Comparison of ENCODE assay signal across 1 cellular context in genomic region chr10:79262131-79262530, GRCh38.
TF ChIP-seq lines count a peak whose summit lies in the region.

No MANE protein-coding gene starts in this region.

TF ChIP-seq in HepG2, 621 proteins besides CTCF, POLR2A, EP300 and RAD21 (continued from another document):
- TF ChIP-seq AHDC1 (CRISPR knock-in tag; IDR thresholded peaks at IDR 0.05; ENCODE audit: borderline replicate concordance) (no peak), ZFYVE20 (CRISPR knock-in tag; IDR thresholded peaks at IDR 0.05; ENCODE audit: borderline replicate concordance, low read depth) (no peak), ZSCAN12 (CRISPR knock-in tag; IDR thresholded peaks at IDR 0.05) (no peak), CREB3 (CRISPR knock-in tag; IDR thresholded peaks at IDR 0.05) (no peak), ZNF556 (CRISPR knock-in tag; IDR thresholded peaks at IDR 0.05; ENCODE audit: borderline replicate concordance) (no peak), CREM (IDR thresholded peaks at IDR 0.05) (no peak), CREM (CRISPR knock-in tag; IDR thresholded peaks at IDR 0.05) (no peak), ZNF660 (CRISPR knock-in tag; IDR thresholded peaks at IDR 0.05; ENCODE audit: borderline replicate concordance, low read depth) (no peak), ZBTB10 (CRISPR knock-in tag; IDR thresholded peaks at IDR 0.05; ENCODE audit: borderline replicate concordance) (no peak), PPARG (CRISPR knock-in tag; conservative IDR thresholded peaks at IDR 0.05) (no peak), ZNF709 (CRISPR knock-in tag; IDR thresholded peaks at IDR 0.05) (no peak)
